Comparison of ENCODE assay signal across 1 cellular context in the genomic region with DNA sequence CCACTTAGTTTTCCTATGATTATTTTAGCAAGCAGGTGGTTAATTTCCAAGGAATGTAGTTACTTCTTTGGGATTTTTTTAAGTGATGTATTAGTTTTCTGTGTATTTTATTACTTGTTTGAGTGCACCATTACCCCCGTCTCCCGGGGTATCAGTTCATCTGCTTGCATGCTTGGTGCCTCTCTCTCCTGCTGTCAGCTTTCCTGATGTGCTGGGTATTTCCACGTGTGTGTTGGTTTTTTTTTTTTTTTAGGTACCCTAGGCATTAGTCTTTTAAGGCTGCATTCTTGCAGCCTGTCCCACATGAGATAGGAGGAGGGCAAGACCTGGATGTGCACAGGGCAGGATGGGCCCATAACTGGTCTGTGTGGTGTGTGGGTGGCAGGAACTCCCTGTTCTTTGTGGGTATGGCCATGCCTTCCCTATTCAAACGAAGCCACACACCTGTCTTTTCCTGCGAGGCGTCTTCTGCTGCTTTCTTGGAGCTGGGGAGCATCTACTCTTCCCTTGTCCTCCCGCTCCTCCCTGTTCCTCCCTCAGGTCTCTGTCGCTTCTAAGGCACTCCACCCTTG.
TF ChIP-seq lines count a peak whose summit lies in the region.

No MANE protein-coding gene starts in this region.

TF ChIP-seq in GM12878, 131 proteins besides CTCF, POLR2A, EP300 and RAD21:
- TF ChIP-seq RUNX3 (IDR thresholded peaks at IDR 0.05; ENCODE audit: low read length), result 0 out of 2 replicates have a peak, but pooled peaks have one; percentile 0
- no peak for TF ChIP-seq LARP7 (IDR thresholded peaks at IDR 0.05)
- TF ChIP-seq SMAD1 (IDR thresholded peaks at IDR 0.05; ENCODE audit: low read depth, partially characterized antibody), result no peak
- no peak for TF ChIP-seq NR2F1 (conservative IDR thresholded peaks at IDR 0.05)
- TF ChIP-seq YY1 (IDR thresholded peaks at IDR 0.05; ENCODE audit: low read depth, low read length), result no peak
- no peak for TF ChIP-seq BRCA1 (IDR thresholded peaks at IDR 0.05; ENCODE audit: low read depth, low read length)
- TF ChIP-seq CBFB (IDR thresholded peaks at IDR 0.05; ENCODE audit: low read depth), result 0 out of 2 replicates have a peak, but pooled peaks have one; percentile 26
- TF ChIP-seq JUND (IDR thresholded peaks at IDR 0.05; ENCODE audit: low read depth, low read length), result no peak
- TF ChIP-seq EED (IDR thresholded peaks at IDR 0.05; ENCODE audit: low read depth), result peak; percentile 20; the same call in 1 of the 2 replicates
